9 cellular contexts compared by ENCODE assay signal in genomic region chr16:66474750-66475199, GRCh38. TPM values are rescaled to one million over a fixed set of nuclear protein-coding genes. Genes with fewer than 3 reads are reported as not detected.
DNase-seq lines count a peak whose midpoint lies in the region; ATAC-seq, FAIRE-seq and TF ChIP-seq lines count a peak whose summit lies in the region.
"Had no signal": no experiment of that assay in that cellular context is flagged by ENCODE, and none has a peak within 500 bp of the region (broad histone marks: within the 10 kb centered on the region; RNA-seq: fewer than 3 reads in every experiment).

No MANE protein-coding gene starts in this region.

- H3K9me3 ChIP-seq in body of pancreas = no peaks in the 10 kb centered on the region
- no peaks in the 10 kb centered on the region for H3K9me3 ChIP-seq in right atrium auricular region

- H3K27me3 ChIP-seq in HL-60 (ENCODE audit: insufficient read depth, poor library complexity, severe bottlenecking) = no peaks in the 10 kb centered on the region
- H3K27me3 ChIP-seq in body of pancreas = no peaks in the 10 kb centered on the region
- H3K27me3 ChIP-seq in right atrium auricular region = no peaks in the 10 kb centered on the region

- no peak for FAIRE-seq in D721Med (lab: Jason Lieb, UNC)

- intact Hi-C loops in body of pancreas (cut with DNase I) = no loop called here

- TF ChIP-seq CTCF in C4-2B (conservative IDR thresholded peaks at IDR 0.05) = no peak
- TF ChIP-seq CTCF in HL-60 (IDR thresholded peaks at IDR 0.05; ENCODE audit: insufficient read depth, low read length) = no peak
- TF ChIP-seq CTCF in body of pancreas (IDR thresholded peaks at IDR 0.05) = no peak
- TF ChIP-seq CTCF in right atrium auricular region (IDR thresholded peaks at IDR 0.05) = no peak
- TF ChIP-seq CTCF in D721Med (IDR thresholded peaks at IDR 0.05; ENCODE audit: insufficient read depth, missing control alignments) = no peak

- no peak overlapping the region for H3K4me3 ChIP-seq in HL-60 (replicated peaks; ENCODE audit: insufficient read depth, low read length)
- no peak overlapping the region for H3K4me3 ChIP-seq in body of pancreas
- H3K4me3 ChIP-seq in right atrium auricular region = no peak overlapping the region

- H3K4me1 ChIP-seq in body of pancreas (peaks cover 6% of the 10 kb centered on the region), right atrium auricular region (no peaks in the 10 kb centered on the region)
- H3K4me1 ChIP-seq: parathyroid adenoma had no signal

- H3K27ac ChIP-seq in C4-2B (peak overlapping the region; percentile 22; the same call in 1 of the 2 replicates), HL-60 (replicated peaks) (no peak overlapping the region), body of pancreas (no peak overlapping the region), right atrium auricular region (no peak overlapping the region)
- H3K27ac ChIP-seq: parathyroid adenoma had no signal

- DNase-seq in HL-60 (ENCODE audit: low read depth in 1 of 2, low spot score in 1 of 2) (peak; percentile 43 to 77), SW480 (ENCODE audit: low spot score) (peak; percentile 68), body of pancreas (no peak), right atrium auricular region (ENCODE audit: low spot score) (no peak), D721Med (ENCODE audit: insufficient read length, low spot score) (no peak)
- peak; percentile 15 to 33 for DNase-seq in stimulated activated CD8-positive, alpha-beta memory T cell treated with anti-CD3 and anti-CD28 coated beads, Interleukin-4, amount 100 ng/mL, for 4 hours (ENCODE audit: low read depth in 2 of 2, low spot score in 1 of 2)

- H3K36me3 ChIP-seq in body of pancreas (replicated peaks in 1 of 2; ENCODE audit: insufficient read depth in 1 of 2, low read depth in 2 of 2) (no peaks in the 10 kb centered on the region), right atrium auricular region (no peaks in the 10 kb centered on the region)

- ATAC-seq in GM19467 (IDR thresholded peaks at IDR 0.05; ENCODE audit: unreplicated experiment) (peak; percentile 76), body of pancreas (peak; percentile 33)

- TF ChIP-seq POLR2A in body of pancreas (IDR thresholded peaks at IDR 0.05) = no peak

- WGBS in body of pancreas, 2 donors = 13 to 21% methylated on average over 4 of the region's 4 CpGs

RNA-seq across cellular contexts. Expression of gene BEAN1, which starts 47.7 kb away (rescaled TPM):
- total RNA-seq in body of pancreas (not detected), right atrium auricular region (under 1 TPM; 0.48 to 0.75 TPM)

Comparison
In these comparisons a context has a peak if more than half of its experiments do, and no peak if none do; other contexts are left out.
1. DNase-seq: peak in HL-60 (2 of 2), SW480 (single experiment) and stimulated activated CD8-positive, alpha-beta memory T cell treated with anti-CD3 and anti-CD28 coated beads, Interleukin-4, amount 100 ng/mL, for 4 hours (2 of 2); none in body of pancreas (0 of 4), right atrium auricular region (single experiment) and D721Med (single experiment).